30 cellular contexts compared by ENCODE assay signal in genomic region chr4:177938226-177938625, GRCh38.
"Had no signal": no experiment of that assay in that cellular context is flagged by ENCODE, and none has a peak within 500 bp of the region (broad histone marks: within the 10 kb centered on the region; RNA-seq: fewer than 3 reads in every experiment).

No MANE protein-coding gene starts in this region.

- H3K4me3 Mint-ChIP-seq: activated CD8-positive, alpha-beta memory T cell treated with anti-CD3 and anti-CD28 coated beads, Interleukin-2, amount 10 ng/mL, durations not matched to agents 7 days and 5 days; activated naive CD8-positive, alpha-beta T cell treated with anti-CD3 and anti-CD28 coated beads, Interleukin-2, amount 50 U/mL, for 24 hours; activated T-cell treated with anti-CD3 and anti-CD28 coated beads, Interleukin-2, amount 50 U/mL, for 4 hours; central memory CD8-positive, alpha-beta T cell; T-helper 17 cell; WTC11 had no signal

- H3K27me3 Mint-ChIP-seq: activated CD8-positive, alpha-beta memory T cell treated with anti-CD3 and anti-CD28 coated beads, Interleukin-2, amount 10 ng/mL, durations not matched to agents 7 days and 5 days; activated naive CD8-positive, alpha-beta T cell treated with anti-CD3 and anti-CD28 coated beads, Interleukin-2, amount 50 U/mL, for 24 hours; central memory CD8-positive, alpha-beta T cell; T-helper 17 cell had no signal

- H3K36me3 Mint-ChIP-seq: activated CD8-positive, alpha-beta memory T cell treated with anti-CD3 and anti-CD28 coated beads, Interleukin-2, amount 10 ng/mL, durations not matched to agents 7 days and 5 days; activated naive CD4-positive, alpha-beta T cell treated with anti-CD3 and anti-CD28 coated beads, Interleukin-2, amount 50 U/mL, for 72 hours had no signal

- H3K4me3 ChIP-seq: ascending aorta, body of pancreas, MG63, Peyer's patch had no signal

- H3K9me3 Mint-ChIP-seq: activated naive CD4-positive, alpha-beta T cell treated with anti-CD3 and anti-CD28 coated beads, Interleukin-2, amount 50 U/mL, for 72 hours; activated naive CD8-positive, alpha-beta T cell treated with anti-CD3 and anti-CD28 coated beads, Interleukin-2, amount 50 U/mL, for 24 hours; activated T-cell treated with anti-CD3 and anti-CD28 coated beads, Interleukin-2, amount 50 U/mL, for 4 hours had no signal

- H3K27me3 ChIP-seq: ascending aorta, body of pancreas, MG63, Peyer's patch had no signal

- H3K9me3 ChIP-seq: ascending aorta, body of pancreas, MG63, Peyer's patch had no signal

- H3K27ac Mint-ChIP-seq: activated CD8-positive, alpha-beta memory T cell treated with anti-CD3 and anti-CD28 coated beads, Interleukin-2, amount 10 ng/mL, durations not matched to agents 7 days and 5 days; activated naive CD4-positive, alpha-beta T cell treated with anti-CD3 and anti-CD28 coated beads, Interleukin-2, amount 50 U/mL, for 72 hours; activated naive CD8-positive, alpha-beta T cell treated with anti-CD3 and anti-CD28 coated beads, Interleukin-2, amount 50 U/mL, for 24 hours; T-helper 17 cell; WTC11 had no signal

- DNase-seq: activated CD4-positive, alpha-beta T cell treated with anti-CD3 and anti-CD28 coated beads for 48 hours; activated CD4-positive, alpha-beta T cell treated with anti-CD3 and anti-CD28 coated beads, Interleukin-2, amount 50 U/mL, for 48 hours; activated CD4-positive, CD25-positive, alpha-beta regulatory T cell treated with anti-CD3 and anti-CD28 coated beads, Interleukin-2, amount 50 U/mL, for 72 hours; activated CD8-positive, alpha-beta memory T cell treated with anti-CD3 and anti-CD28 coated beads, Interleukin-2, amount 10 ng/mL, durations not matched to agents 7 days and 5 days; activated effector memory CD4-positive, alpha-beta T cell treated with anti-CD3 and anti-CD28 coated beads, Interleukin-2, amount 50 U/mL, for 16 hours; activated naive CD4-positive, alpha-beta T cell treated with Interleukin-2 at 50 U/mL for 16 hours; activated naive CD8-positive, alpha-beta T cell treated with anti-CD3 and anti-CD28 coated beads, Interleukin-2, amount 50 U/mL, for 24 hours; activated T-cell treated with anti-CD3 and anti-CD28 coated beads, Interleukin-2, amount 50 U/mL, for 4 hours; amniotic stem cell; body of pancreas; Kasumi-1; KBM-7; MG63; MV-4-11; NCI-H1105; NCI-H1436; NCI-H1694 treated with DMSO at 0.1 percent for 48 hours; NCI-H2081; NCI-H510A treated with DMSO at 0.1 percent for 48 hours; NCI-H69; NK-92 treated with Interleukin-12 subunit alpha and Interleukin-12 subunit beta, amount 100 ng/mL, for 24 hours; OCI-M1; SHP77 treated with DMSO at 0.1 percent for 48 hours; T-helper 17 cell; T-helper 9 cell had no signal

- H3K27ac ChIP-seq: ascending aorta, body of pancreas, Peyer's patch had no signal

- H3K4me1 ChIP-seq: ascending aorta, Peyer's patch had no signal

- H3K36me3 ChIP-seq: ascending aorta, MG63, Peyer's patch had no signal

- H3K4me1 Mint-ChIP-seq: activated CD8-positive, alpha-beta memory T cell treated with anti-CD3 and anti-CD28 coated beads, Interleukin-2, amount 10 ng/mL, durations not matched to agents 7 days and 5 days; activated naive CD8-positive, alpha-beta T cell treated with anti-CD3 and anti-CD28 coated beads, Interleukin-2, amount 50 U/mL, for 24 hours; central memory CD8-positive, alpha-beta T cell; T-helper 17 cell had no signal
